ENCODE assay signal across 9 cellular contexts in genomic region chr2:45458909-45459563, GRCh38.
DNase-seq lines count a peak whose midpoint lies in the region; ATAC-seq and TF ChIP-seq lines count a peak whose summit lies in the region.
"Had no signal": no experiment of that assay in that cellular context is flagged by ENCODE, and none has a peak within 500 bp of the region (broad histone marks: within the 10 kb centered on the region; RNA-seq: fewer than 3 reads in every experiment).

No MANE protein-coding gene starts in this region.

- no peaks in the 10 kb centered on the region for H3K4me1 Mint-ChIP-seq in activated naive CD4-positive, alpha-beta T cell treated with anti-CD3 and anti-CD28 coated beads, Interleukin-2, amount 10 ng/mL, durations not matched to agents 7 days and 5 days
- H3K4me1 Mint-ChIP-seq: stimulated activated memory B cell treated with anti-CD40 and anti-IgM and Interleukin-4, amounts not matched to agents 10 μg/mL and 1 μg/mL and 100 μg/mL, for 72 hours had no signal

- peak; percentile 31 for DNase-seq in GDM1 (lab: John Stamatoyannopoulos, UW)
- DNase-seq in OCI-M1 (lab: John Stamatoyannopoulos, UW): peak; percentile 74
- peak; percentile 33 for DNase-seq in epidermal melanocyte (ENCODE audit: insufficient read length, low spot score)
- no peak for DNase-seq in omental fat pad (ENCODE audit: low spot score)
- DNase-seq in activated naive CD4-positive, alpha-beta T cell treated with anti-CD3 and anti-CD28 coated beads, Interleukin-2, amount 10 ng/mL, durations not matched to agents 7 days and 5 days: no peak
- DNase-seq in hypothalamus (lab: John Stamatoyannopoulos, UW): no peak
- no peak for DNase-seq in stimulated activated naive CD4-positive, alpha-beta T cell (lab: John Stamatoyannopoulos, UW)

- H3K27ac Mint-ChIP-seq in activated naive CD4-positive, alpha-beta T cell treated with anti-CD3 and anti-CD28 coated beads, Interleukin-2, amount 10 ng/mL, durations not matched to agents 7 days and 5 days: no peak overlapping the region
- H3K27ac Mint-ChIP-seq: stimulated activated memory B cell treated with anti-CD40 and anti-IgM and Interleukin-4, amounts not matched to agents 10 μg/mL and 1 μg/mL and 100 μg/mL, for 72 hours had no signal

- ATAC-seq in omental fat pad (ENCODE audit: low FRiP score) (peak; percentile 75), GM21515 (IDR thresholded peaks at IDR 0.05; ENCODE audit: unreplicated experiment) (no peak)
- ATAC-seq: stimulated activated memory B cell treated with anti-CD40 and anti-IgM and Interleukin-4, amounts not matched to agents 10 μg/mL and 1 μg/mL and 100 μg/mL, for 72 hours had no signal

- H3K27me3 Mint-ChIP-seq in activated naive CD4-positive, alpha-beta T cell treated with anti-CD3 and anti-CD28 coated beads, Interleukin-2, amount 10 ng/mL, durations not matched to agents 7 days and 5 days: no peaks in the 10 kb centered on the region
- H3K27me3 Mint-ChIP-seq: stimulated activated memory B cell treated with anti-CD40 and anti-IgM and Interleukin-4, amounts not matched to agents 10 μg/mL and 1 μg/mL and 100 μg/mL, for 72 hours had no signal

- CTCF ChIA-PET in activated naive CD4-positive, alpha-beta T cell treated with anti-CD3 and anti-CD28 coated beads, Interleukin-2, amount 10 ng/mL, durations not matched to agents 7 days and 5 days (lab: Charles Lee): no interaction called here

- TF ChIP-seq CTCF in omental fat pad (IDR thresholded peaks at IDR 0.05): no peak

- no peaks in the 10 kb centered on the region for H3K9me3 Mint-ChIP-seq in activated naive CD4-positive, alpha-beta T cell treated with anti-CD3 and anti-CD28 coated beads, Interleukin-2, amount 10 ng/mL, durations not matched to agents 7 days and 5 days
- H3K9me3 Mint-ChIP-seq: stimulated activated memory B cell treated with anti-CD40 and anti-IgM and Interleukin-4, amounts not matched to agents 10 μg/mL and 1 μg/mL and 100 μg/mL, for 72 hours had no signal

- no peaks in the 10 kb centered on the region for H3K36me3 Mint-ChIP-seq in activated naive CD4-positive, alpha-beta T cell treated with anti-CD3 and anti-CD28 coated beads, Interleukin-2, amount 10 ng/mL, durations not matched to agents 7 days and 5 days

- no peak overlapping the region for H3K4me3 Mint-ChIP-seq in activated naive CD4-positive, alpha-beta T cell treated with anti-CD3 and anti-CD28 coated beads, Interleukin-2, amount 10 ng/mL, durations not matched to agents 7 days and 5 days
- H3K4me3 Mint-ChIP-seq: stimulated activated memory B cell treated with anti-CD40 and anti-IgM and Interleukin-4, amounts not matched to agents 10 μg/mL and 1 μg/mL and 100 μg/mL, for 72 hours had no signal

Comparison
In these comparisons a context has a peak if more than half of its experiments do, and no peak if none do; other contexts are left out.
1. DNase-seq: peak in GDM1 (single experiment), OCI-M1 (single experiment) and epidermal melanocyte (single experiment); none in omental fat pad (single experiment), activated naive CD4-positive, alpha-beta T cell treated with anti-CD3 and anti-CD28 coated beads, Interleukin-2, amount 10 ng/mL, durations not matched to agents 7 days and 5 days (single experiment), hypothalamus (0 of 51) and stimulated activated naive CD4-positive, alpha-beta T cell (0 of 6).